In genomic region chr2:189512879-189513278, GRCh38 we compare ENCODE assay signal across 21 cellular contexts.
A peak's percentile ranks its signal among the peaks of the same experiment; 100 is the strongest.
DNase-seq lines count a peak whose midpoint lies in the region; ATAC-seq and TF ChIP-seq lines count a peak whose summit lies in the region.
"Had no signal": no experiment of that assay in that cellular context is flagged by ENCODE, and none has a peak within 500 bp of the region (broad histone marks: within the 10 kb centered on the region; RNA-seq: fewer than 3 reads in every experiment).

No MANE protein-coding gene starts in this region.

- no peak for TF ChIP-seq POLR2A in spleen (IDR thresholded peaks at IDR 0.05)
- TF ChIP-seq POLR2A in heart left ventricle (IDR thresholded peaks at IDR 0.05), result no peak

- H3K27me3 ChIP-seq in spleen (replicated peaks in 1 of 7), result no peaks in the 10 kb centered on the region
- H3K27me3 ChIP-seq in SJCRH30, result no peaks in the 10 kb centered on the region
- no peaks in the 10 kb centered on the region for H3K27me3 ChIP-seq in heart left ventricle

- intact Hi-C loops in CD14-positive monocyte (cut with micrococcal nuclease), result no loop called here
- intact Hi-C loops in dendritic cell treated with granulocyte-macrophage colony-stimulating factor and Interleukin-4, amounts not matched to agents 40 ng/mL and 50 ng/mL, for 4 days (cut with micrococcal nuclease), result no loop called here
- intact Hi-C loops in spleen (cut with DNase I; ENCODE audit: low total_unique reads), result no loop called here
- intact Hi-C loops in heart left ventricle (cut with DNase I), result no loop called here

- H3K36me3 ChIP-seq in spleen (no peaks in the 10 kb centered on the region), SJCRH30 (no peaks in the 10 kb centered on the region), heart left ventricle (no peaks in the 10 kb centered on the region)

- TF ChIP-seq CTCF in CD14-positive monocyte (IDR thresholded peaks at IDR 0.05) (no peak), spleen (IDR thresholded peaks at IDR 0.05 in 8 of 11, conservative IDR thresholded peaks at IDR 0.05 in 3 of 11) (no peak), progenitor cell of endocrine pancreas (IDR thresholded peaks at IDR 0.05; ENCODE audit: unreplicated experiment) (no peak), heart left ventricle (IDR thresholded peaks at IDR 0.05) (no peak)

- WGBS in spleen, 5 donors, result 58 to 71% (median 69%) methylated on average over 3 of the region's 3 CpGs
- 70 to 79% (median 75%) methylated on average over 3 of the region's 3 CpGs for WGBS in heart left ventricle, 4 donors

- H3K4me1 Mint-ChIP-seq in CD14-positive monocyte, result peaks cover 57% of the 10 kb centered on the region
- H3K4me1 Mint-ChIP-seq in dendritic cell treated with granulocyte-macrophage colony-stimulating factor and Interleukin-4, amounts not matched to agents 40 ng/mL and 50 ng/mL, for 4 days (ENCODE audit: low read depth), result peaks cover 54% of the 10 kb centered on the region
- peaks cover 11% of the 10 kb centered on the region for H3K4me1 Mint-ChIP-seq in progenitor cell of endocrine pancreas (ENCODE audit: low read depth)
- H3K4me1 Mint-ChIP-seq: H9 had no signal

- H3K4me3 ChIP-seq in spleen (no peak overlapping the region), SJCRH30 (no peak overlapping the region), heart left ventricle (no peak overlapping the region)
- H3K4me3 ChIP-seq: GM23248 had no signal

- H3K27ac ChIP-seq in spleen (peak overlapping the region in 5 of 8 donors; percentile 30 to 66 (median 53)), SJCRH30 (no peak overlapping the region), heart left ventricle (peak overlapping the region in 1 of 12 donors; percentile 63)
- H3K27ac ChIP-seq: GM23248 had no signal

- H3K27ac Mint-ChIP-seq in CD14-positive monocyte (peak overlapping the region in 5 of 7 donors; percentile 34 to 85 (median 73)), progenitor cell of endocrine pancreas (no peak overlapping the region)
- H3K27ac Mint-ChIP-seq in dendritic cell treated with granulocyte-macrophage colony-stimulating factor and Interleukin-4, amounts not matched to agents 40 ng/mL and 50 ng/mL, for 4 days, result peak overlapping the region; percentile 67
- H3K27ac Mint-ChIP-seq: H9, HFFc6 had no signal

- H3K27me3 Mint-ChIP-seq in CD14-positive monocyte (ENCODE audit: low read depth in 3 of 3) (no peaks in the 10 kb centered on the region), progenitor cell of endocrine pancreas (no peaks in the 10 kb centered on the region)
- H3K27me3 Mint-ChIP-seq in dendritic cell treated with granulocyte-macrophage colony-stimulating factor and Interleukin-4, amounts not matched to agents 40 ng/mL and 50 ng/mL, for 4 days, result no peaks in the 10 kb centered on the region

- H3K4me1 ChIP-seq in spleen (peaks cover 0 to 20% (median 0%) of the 10 kb centered on the region in 6 donors), SJCRH30 (no peaks in the 10 kb centered on the region), heart left ventricle (peaks cover 0 to 52% (median 0%) of the 10 kb centered on the region in 12 donors)

- H3K36me3 Mint-ChIP-seq in CD14-positive monocyte (no peaks in the 10 kb centered on the region), progenitor cell of endocrine pancreas (ENCODE audit: insufficient read depth) (peaks cover 3% of the 10 kb centered on the region)
- H3K36me3 Mint-ChIP-seq in dendritic cell treated with granulocyte-macrophage colony-stimulating factor and Interleukin-4, amounts not matched to agents 40 ng/mL and 50 ng/mL, for 4 days (ENCODE audit: low read depth), result peaks cover 15% of the 10 kb centered on the region

- H3K4me3 Mint-ChIP-seq in CD14-positive monocyte (no peak overlapping the region), progenitor cell of endocrine pancreas (ENCODE audit: low read depth) (no peak overlapping the region)
- H3K4me3 Mint-ChIP-seq in dendritic cell treated with granulocyte-macrophage colony-stimulating factor and Interleukin-4, amounts not matched to agents 40 ng/mL and 50 ng/mL, for 4 days, result no peak overlapping the region
- H3K4me3 Mint-ChIP-seq: H9, HFFc6 had no signal

- ATAC-seq in left lobe of liver (peak; percentile 24), heart left ventricle (no peak)
- ATAC-seq: Right ventricle myocardium inferior had no signal

- H3K9me3 Mint-ChIP-seq in CD14-positive monocyte, result peaks cover 1 to 14% (median 8%) of the 10 kb centered on the region in 7 donors
- H3K9me3 Mint-ChIP-seq in dendritic cell treated with granulocyte-macrophage colony-stimulating factor and Interleukin-4, amounts not matched to agents 40 ng/mL and 50 ng/mL, for 4 days, result peaks cover 35% of the 10 kb centered on the region
- H3K9me3 Mint-ChIP-seq in progenitor cell of endocrine pancreas (ENCODE audit: low read depth), result peaks cover 19% of the 10 kb centered on the region
- H3K9me3 Mint-ChIP-seq: H9, HFFc6 had no signal

- H3K9me3 ChIP-seq in spleen (peaks cover 0 to 8% (median 2%) of the 10 kb centered on the region in 8 donors), SJCRH30 (replicated peaks) (no peaks in the 10 kb centered on the region), heart left ventricle (peaks cover 0 to 17% (median 0%) of the 10 kb centered on the region in 12 donors)

- DNase-seq in CD14-positive monocyte (ENCODE audit: low spot score) (no peak), left lobe of liver (ENCODE audit: low spot score) (no peak), spleen (no peak), SJCRH30 (no peak), progenitor cell of endocrine pancreas (ENCODE audit: low spot score, unreplicated experiment) (no peak), heart left ventricle (no peak), SK-N-DZ (ENCODE audit: low spot score) (no peak)
- DNase-seq: EL, GF-D8, GM23248, H9, HFFc6, Kasumi-1, NCI-H1417, NCI-H1694 treated with DMSO at 0.1 percent for 48 hours, NCI-H2081 treated with DMSO at 0.1 percent for 48 hours, NCI-H2171 treated with DMSO at 0.1 percent for 48 hours, NCI-H526, OCI-M1 had no signal
